ENCODE assay signal across 1 cellular context in the genomic region with DNA sequence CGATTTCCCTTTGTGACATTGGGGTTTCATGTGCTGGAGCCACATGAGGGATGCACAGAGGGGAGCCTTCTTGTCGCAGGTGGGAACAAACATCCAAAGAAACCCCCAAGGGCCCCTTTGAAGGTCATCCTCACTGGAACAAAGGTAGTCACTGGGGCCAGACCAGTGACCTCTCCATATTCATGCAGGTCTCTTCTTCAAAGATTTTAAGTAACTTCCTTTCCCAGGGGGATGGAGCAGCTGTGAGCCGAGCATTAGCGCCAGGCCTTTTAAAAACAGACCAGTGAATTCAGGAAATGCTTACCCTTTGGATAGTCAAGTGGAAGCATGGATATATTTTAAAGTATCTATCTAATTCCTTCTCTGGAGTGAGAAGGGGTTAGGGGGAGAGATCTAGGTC.
TF ChIP-seq lines count a peak whose summit lies in the region.

No MANE protein-coding gene starts in this region.

TF ChIP-seq in GM23338, 12 proteins besides CTCF, POLR2A, EP300 and RAD21 (continued from another document):
- TF ChIP-seq, protein P1, sequence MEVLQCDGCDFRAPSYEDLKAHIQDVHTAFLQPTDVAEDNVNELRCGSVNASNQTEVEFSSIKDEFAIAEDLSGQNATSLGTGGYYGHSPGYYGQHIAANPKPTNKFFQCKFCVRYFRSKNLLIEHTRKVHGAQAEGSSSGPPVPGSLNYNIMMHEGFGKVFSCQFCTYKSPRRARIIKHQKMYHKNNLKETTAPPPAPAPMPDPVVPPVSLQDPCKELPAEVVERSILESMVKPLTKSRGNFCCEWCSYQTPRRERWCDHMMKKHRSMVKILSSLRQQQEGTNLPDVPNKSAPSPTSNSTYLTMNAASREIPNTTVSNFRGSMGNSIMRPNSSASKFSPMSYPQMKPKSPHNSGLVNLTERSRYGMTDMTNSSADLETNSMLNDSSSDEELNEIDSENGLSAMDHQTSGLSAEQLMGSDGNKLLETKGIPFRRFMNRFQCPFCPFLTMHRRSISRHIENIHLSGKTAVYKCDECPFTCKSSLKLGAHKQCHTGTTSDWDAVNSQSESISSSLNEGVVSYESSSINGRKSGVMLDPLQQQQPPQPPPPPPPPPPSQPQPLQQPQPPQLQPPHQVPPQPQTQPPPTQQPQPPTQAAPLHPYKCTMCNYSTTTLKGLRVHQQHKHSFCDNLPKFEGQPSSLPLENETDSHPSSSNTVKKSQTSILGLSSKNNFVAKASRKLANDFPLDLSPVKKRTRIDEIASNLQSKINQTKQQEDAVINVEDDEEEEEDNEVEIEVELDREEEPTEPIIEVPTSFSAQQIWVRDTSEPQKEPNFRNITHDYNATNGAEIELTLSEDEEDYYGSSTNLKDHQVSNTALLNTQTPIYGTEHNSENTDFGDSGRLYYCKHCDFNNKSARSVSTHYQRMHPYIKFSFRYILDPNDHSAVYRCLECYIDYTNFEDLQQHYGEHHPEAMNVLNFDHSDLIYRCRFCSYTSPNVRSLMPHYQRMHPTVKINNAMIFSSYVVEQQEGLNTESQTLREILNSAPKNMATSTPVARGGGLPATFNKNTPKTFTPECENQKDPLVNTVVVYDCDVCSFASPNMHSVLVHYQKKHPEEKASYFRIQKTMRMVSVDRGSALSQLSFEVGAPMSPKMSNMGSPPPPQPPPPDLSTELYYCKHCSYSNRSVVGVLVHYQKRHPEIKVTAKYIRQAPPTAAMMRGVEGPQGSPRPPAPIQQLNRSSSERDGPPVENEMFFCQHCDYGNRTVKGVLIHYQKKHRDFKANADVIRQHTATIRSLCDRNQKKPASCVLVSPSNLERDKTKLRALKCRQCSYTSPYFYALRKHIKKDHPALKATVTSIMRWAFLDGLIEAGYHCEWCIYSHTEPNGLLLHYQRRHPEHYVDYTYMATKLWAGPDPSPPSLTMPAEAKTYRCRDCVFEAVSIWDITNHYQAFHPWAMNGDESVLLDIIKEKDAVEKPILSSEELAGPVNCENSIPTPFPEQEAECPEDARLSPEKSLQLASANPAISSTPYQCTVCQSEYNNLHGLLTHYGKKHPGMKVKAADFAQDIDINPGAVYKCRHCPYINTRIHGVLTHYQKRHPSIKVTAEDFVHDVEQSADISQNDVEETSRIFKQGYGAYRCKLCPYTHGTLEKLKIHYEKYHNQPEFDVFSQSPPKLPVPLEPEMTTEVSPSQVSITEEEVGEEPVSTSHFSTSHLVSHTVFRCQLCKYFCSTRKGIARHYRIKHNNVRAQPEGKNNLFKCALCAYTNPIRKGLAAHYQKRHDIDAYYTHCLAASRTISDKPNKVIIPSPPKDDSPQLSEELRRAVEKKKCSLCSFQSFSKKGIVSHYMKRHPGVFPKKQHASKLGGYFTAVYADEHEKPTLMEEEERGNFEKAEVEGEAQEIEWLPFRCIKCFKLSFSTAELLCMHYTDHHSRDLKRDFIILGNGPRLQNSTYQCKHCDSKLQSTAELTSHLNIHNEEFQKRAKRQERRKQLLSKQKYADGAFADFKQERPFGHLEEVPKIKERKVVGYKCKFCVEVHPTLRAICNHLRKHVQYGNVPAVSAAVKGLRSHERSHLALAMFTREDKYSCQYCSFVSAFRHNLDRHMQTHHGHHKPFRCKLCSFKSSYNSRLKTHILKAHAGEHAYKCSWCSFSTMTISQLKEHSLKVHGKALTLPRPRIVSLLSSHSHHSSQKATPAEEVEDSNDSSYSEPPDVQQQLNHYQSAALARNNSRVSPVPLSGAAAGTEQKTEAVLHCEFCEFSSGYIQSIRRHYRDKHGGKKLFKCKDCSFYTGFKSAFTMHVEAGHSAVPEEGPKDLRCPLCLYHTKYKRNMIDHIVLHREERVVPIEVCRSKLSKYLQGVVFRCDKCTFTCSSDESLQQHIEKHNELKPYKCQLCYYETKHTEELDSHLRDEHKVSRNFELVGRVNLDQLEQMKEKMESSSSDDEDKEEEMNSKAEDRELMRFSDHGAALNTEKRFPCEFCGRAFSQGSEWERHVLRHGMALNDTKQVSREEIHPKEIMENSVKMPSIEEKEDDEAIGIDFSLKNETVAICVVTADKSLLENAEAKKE (CRISPR knock-in tag; IDR thresholded peaks at IDR 0.05): no peak; the same call in 1 of the 2 replicates
- TF ChIP-seq POLR2AphosphoS5 (IDR thresholded peaks at IDR 0.05; ENCODE audit: low read depth) (no peak), CREB1 (CRISPR knock-in tag; IDR thresholded peaks at IDR 0.05; ENCODE audit: low read depth) (no peak), STAT1 (IDR thresholded peaks at IDR 0.05; ENCODE audit: unreplicated experiment) (no peak), EZH2phosphoT487 (IDR thresholded peaks at IDR 0.05; ENCODE audit: unreplicated experiment) (no peak), JUNB (IDR thresholded peaks at IDR 0.05; ENCODE audit: unreplicated experiment) (no peak)
- TF ChIP-seq, protein P2, sequence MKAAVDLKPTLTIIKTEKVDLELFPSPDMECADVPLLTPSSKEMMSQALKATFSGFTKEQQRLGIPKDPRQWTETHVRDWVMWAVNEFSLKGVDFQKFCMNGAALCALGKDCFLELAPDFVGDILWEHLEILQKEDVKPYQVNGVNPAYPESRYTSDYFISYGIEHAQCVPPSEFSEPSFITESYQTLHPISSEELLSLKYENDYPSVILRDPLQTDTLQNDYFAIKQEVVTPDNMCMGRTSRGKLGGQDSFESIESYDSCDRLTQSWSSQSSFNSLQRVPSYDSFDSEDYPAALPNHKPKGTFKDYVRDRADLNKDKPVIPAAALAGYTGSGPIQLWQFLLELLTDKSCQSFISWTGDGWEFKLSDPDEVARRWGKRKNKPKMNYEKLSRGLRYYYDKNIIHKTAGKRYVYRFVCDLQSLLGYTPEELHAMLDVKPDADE (IDR thresholded peaks at IDR 0.05): no peak
